In the genomic region with DNA sequence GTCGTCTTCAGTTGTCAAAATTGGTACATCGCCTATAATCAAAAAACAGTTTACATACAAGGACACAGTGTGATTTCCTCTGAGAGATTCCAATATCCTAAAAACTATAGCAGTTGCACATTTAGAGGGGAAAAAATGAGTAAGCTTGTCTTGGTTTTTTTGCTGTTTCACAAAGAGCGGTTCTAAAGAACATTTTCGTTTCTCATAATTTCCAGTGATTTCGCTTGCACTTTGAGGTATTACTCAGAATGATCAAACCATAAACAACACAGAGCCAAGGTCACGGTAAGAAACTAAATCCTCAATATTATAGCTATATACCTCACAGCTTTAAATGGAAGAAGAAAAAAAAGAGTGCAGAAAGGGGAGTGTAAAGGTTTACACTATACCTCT, we compare ENCODE assay signal across 8 cellular contexts. TPM values are rescaled to one million over a fixed set of nuclear protein-coding genes. Genes with fewer than 3 reads are reported as not detected.
DNase-seq lines count a peak whose midpoint lies in the region; ATAC-seq and TF ChIP-seq lines count a peak whose summit lies in the region.

No MANE protein-coding gene starts in this region.

- peaks cover 24 to 29% (median 26%) of the 10 kb centered on the region in 3 donors for H3K4me1 Mint-ChIP-seq in T-cell
- H3K4me1 Mint-ChIP-seq in stimulated activated naive B cell treated with anti-CD40 and anti-IgM and Interleukin-4, amounts not matched to agents 10 μg/mL and 1 μg/mL and 100 μg/mL, for 72 hours: peaks cover 10 to 14% of the 10 kb centered on the region in 2 donors

- WGBS in gastroesophageal sphincter (ENCODE audit: low coverage in 1 of 2), 2 donors: 39 to 45% methylated on average over 6 of the region's 6 CpGs

- POLR2A ChIA-PET in T-cell (lab: Charles Lee): interaction anchor here (0.5 to 0.8 kb wide), 6 partner anchors 8 to 752 kb away, joined by 3 to 9 read pairs (median 3); no protein-coding TSS in a partner anchor

- peak overlapping the region; percentile 65 to 80 for H3K4me3 ChIP-seq in gastroesophageal sphincter

- DNase-seq in NCI-H748 treated with DMSO at 0.1 percent for 48 hours (lab: John Stamatoyannopoulos, UW): peak; percentile 20
- DNase-seq in NCI-H748 (lab: John Stamatoyannopoulos, UW; ENCODE audit: unreplicated experiment): no peak
- DNase-seq in T-cell: no peak
- no peak for DNase-seq in stimulated activated naive B cell treated with anti-CD40 and anti-IgM and Interleukin-4, amounts not matched to agents 10 μg/mL and 1 μg/mL and 100 μg/mL, for 72 hours
- no peak for DNase-seq in NK-92 (lab: John Stamatoyannopoulos, UW; ENCODE audit: unreplicated experiment)
- DNase-seq in epidermal melanocyte (ENCODE audit: insufficient read length, low spot score): no peak

- H3K27ac ChIP-seq in gastroesophageal sphincter: peak overlapping the region in 2 of 4 donors; percentile 81 to 83

- peak overlapping the region; percentile 81 to 83 for H3K27ac Mint-ChIP-seq in T-cell
- H3K27ac Mint-ChIP-seq in stimulated activated naive B cell treated with anti-CD40 and anti-IgM and Interleukin-4, amounts not matched to agents 10 μg/mL and 1 μg/mL and 100 μg/mL, for 72 hours: peak overlapping the region; percentile 92

- H3K4me3 Mint-ChIP-seq in T-cell: peak overlapping the region; percentile 78 to 86 (median 84)
- peak overlapping the region; percentile 88 to 89 for H3K4me3 Mint-ChIP-seq in stimulated activated naive B cell treated with anti-CD40 and anti-IgM and Interleukin-4, amounts not matched to agents 10 μg/mL and 1 μg/mL and 100 μg/mL, for 72 hours

- no peak for TF ChIP-seq EP300 in gastroesophageal sphincter (IDR thresholded peaks at IDR 0.05)

- no peaks in the 10 kb centered on the region for H3K27me3 ChIP-seq in gastroesophageal sphincter

- H3K36me3 Mint-ChIP-seq in T-cell: peaks cover 39% of the 10 kb centered on the region
- peaks cover 23 to 34% of the 10 kb centered on the region in 2 donors for H3K36me3 Mint-ChIP-seq in stimulated activated naive B cell treated with anti-CD40 and anti-IgM and Interleukin-4, amounts not matched to agents 10 μg/mL and 1 μg/mL and 100 μg/mL, for 72 hours

- no peak for TF ChIP-seq CTCF in gastroesophageal sphincter (IDR thresholded peaks at IDR 0.05)

- TF ChIP-seq POLR2A in gastroesophageal sphincter (IDR thresholded peaks at IDR 0.05): no peak

- no peaks in the 10 kb centered on the region for H3K9me3 Mint-ChIP-seq in T-cell
- H3K9me3 Mint-ChIP-seq in stimulated activated naive B cell treated with anti-CD40 and anti-IgM and Interleukin-4, amounts not matched to agents 10 μg/mL and 1 μg/mL and 100 μg/mL, for 72 hours: no peaks in the 10 kb centered on the region

- ATAC-seq in HG02642 (IDR thresholded peaks at IDR 0.05; ENCODE audit: poor library complexity, unreplicated experiment) (peak; percentile 53), T-cell (replicated peaks in 1 of 4) (peak; percentile 13 to 39 (median 30)), gastroesophageal sphincter (no peak)
- peak; percentile 34 to 49 for ATAC-seq in stimulated activated naive B cell treated with anti-CD40 and anti-IgM and Interleukin-4, amounts not matched to agents 10 μg/mL and 1 μg/mL and 100 μg/mL, for 72 hours (replicated peaks)

- CTCF ChIA-PET in T-cell (lab: Charles Lee): interaction anchor here (0.8 to 1.3 kb wide), 3 partner anchors 9 to 93 kb away, joined by 3 to 7 read pairs (median 4); no protein-coding TSS in a partner anchor

- H3K36me3 ChIP-seq in gastroesophageal sphincter: peaks cover 0 to 39% of the 10 kb centered on the region in 2 donors

- no peaks in the 10 kb centered on the region for H3K9me3 ChIP-seq in gastroesophageal sphincter

- peaks cover 0 to 19% (median 10%) of the 10 kb centered on the region in 3 donors for H3K4me1 ChIP-seq in gastroesophageal sphincter

- H3K27me3 Mint-ChIP-seq in T-cell: peaks cover 6% of the 10 kb centered on the region in 2 donors
- H3K27me3 Mint-ChIP-seq in stimulated activated naive B cell treated with anti-CD40 and anti-IgM and Interleukin-4, amounts not matched to agents 10 μg/mL and 1 μg/mL and 100 μg/mL, for 72 hours: peaks cover 2 to 6% of the 10 kb centered on the region in 2 donors

RNA-seq across cellular contexts. Expression of gene MTX3, which starts 0.9 kb away (rescaled TPM):
- 10 to 100 TPM; 17.9 to 28.7 (median 21.0) TPM for total RNA-seq in T-cell
- 10 to 100 TPM; 17.4 to 22.6 (median 20.0) TPM for total RNA-seq in gastroesophageal sphincter

RNA-seq across cellular contexts. Expression of gene THBS4, which starts 44.9 kb away (rescaled TPM):
- total RNA-seq in T-cell: 1 to 10 TPM in 1 of 5 donors, under 1 TPM in 4; 0.15 to 1.1 (median 0.53) TPM
- 10 to 100 TPM; 18.6 to 82.8 (median 29.2) TPM for total RNA-seq in gastroesophageal sphincter

Comparison
In these comparisons a context has a peak if more than half of its experiments do, and no peak if none do; other contexts are left out.
1. RNA of gene THBS4, which starts 44.9 kb away (total RNA-seq): 18.6 to 82.8 TPM in gastroesophageal sphincter; 0.15 to 1.1 TPM in T-cell; every median in the first group is over 4 times any median in the second.